Comparison of ENCODE assay signal across 8 cellular contexts in genomic region chr12:56079729-56080555, GRCh38. TPM values are rescaled to one million over a fixed set of nuclear protein-coding genes. Genes with fewer than 3 reads are reported as not detected.
A peak's percentile ranks its signal among the peaks of the same experiment; 100 is the strongest.
DNase-seq lines count a peak whose midpoint lies in the region; ATAC-seq and TF ChIP-seq lines count a peak whose summit lies in the region.

ERBB3 (plus strand) TSS chr12:56080165; CDS start chr12:56080301, 136 bp downstream.

- H3K27me3 ChIP-seq in smooth muscle cell (ENCODE audit: low read depth) = peaks cover 10% of the 10 kb centered on the region

- H3F3A ChIP-seq in smooth muscle cell (ENCODE audit: low read depth) = no peaks in the 10 kb centered on the region

- H3K9me3 Mint-ChIP-seq in activated B cell treated with CpG ODN at 0.5 μM for 24 hours = no peaks in the 10 kb centered on the region

- H3K36me3 Mint-ChIP-seq in activated B cell treated with CpG ODN at 0.5 μM for 24 hours (ENCODE audit: low read depth) = no peaks in the 10 kb centered on the region

- peak within 1 kb of the TSS; percentile 86 for H2AFZ ChIP-seq in smooth muscle cell (ENCODE audit: low read depth)

- peaks cover 22% of the 10 kb centered on the region for H3K27me3 Mint-ChIP-seq in activated B cell treated with CpG ODN at 0.5 μM for 24 hours

- H3K4me3 ChIP-seq in cardiac fibroblast (replicated peaks in 1 of 2; ENCODE audit: low read depth in 2 of 2, low read length in 2 of 2) (peak within 1 kb of the TSS; percentile 53 to 59), smooth muscle cell (peak within 1 kb of the TSS; percentile 56)

- intact Hi-C loops in activated B cell treated with CpG ODN at 0.5 μM for 24 hours (cut with micrococcal nuclease) = loop anchor here (1.0 to 2.0 kb wide), 3 partner anchors 24 to 39 kb away; partner anchors contain the start of genes PA2G4 and RPS26

- CTCF ChIA-PET in activated B cell treated with CpG ODN at 0.5 μM for 24 hours (lab: Charles Lee) = interaction anchor here (1.2 to 1.3 kb wide), 2 partner anchors 24 to 89 kb away, joined by 3 to 6 read pairs; partner anchors contain the start of gene PA2G4

- POLR2A ChIA-PET in activated B cell treated with CpG ODN at 0.5 μM for 24 hours (lab: Charles Lee) = interaction anchor here (0.7 to 1.8 kb wide), 2 partner anchors 24 to 142 kb away, joined by 3 to 9 read pairs; partner anchors contain the start of genes PA2G4 and RNF41

- H3K36me3 ChIP-seq in smooth muscle cell (ENCODE audit: low read depth) = no peaks in the 10 kb centered on the region

- peak within 1 kb of the TSS; percentile 16 for H3K9ac ChIP-seq in smooth muscle cell (ENCODE audit: low read depth)

- no peaks in the 10 kb centered on the region for H3K9me3 ChIP-seq in smooth muscle cell (replicated peaks; ENCODE audit: low read depth)

- no peaks in the 10 kb centered on the region for H3K79me2 ChIP-seq in smooth muscle cell (ENCODE audit: low read depth)

- DNase-seq in AG09319 (ENCODE audit: extremely low read depth, low read depth) = peak; percentile 40
- DNase-seq in NCI-H1694 (lab: John Stamatoyannopoulos, UW) = peak; percentile 16
- peak; percentile 52 for DNase-seq in activated B cell treated with CpG ODN at 0.5 μM for 24 hours
- peak; percentile 75 to 79 for DNase-seq in cardiac fibroblast (ENCODE audit: low read depth in 2 of 2)
- DNase-seq in islet precursor cell = peak; percentile 98
- DNase-seq in smooth muscle cell (lab: John Stamatoyannopoulos, UW; ENCODE audit: unreplicated experiment) = peak; percentile 55

- H3K27ac Mint-ChIP-seq in activated B cell treated with CpG ODN at 0.5 μM for 24 hours = no peak within 1 kb of the TSS

- under 1% methylated on average over 45 of the region's 59 CpGs for WGBS in smooth muscle cell (ENCODE audit: low lambda C conversion rate)

- peak within 1 kb of the TSS; percentile 88 for H3K4me3 Mint-ChIP-seq in activated B cell treated with CpG ODN at 0.5 μM for 24 hours

- H3K4me1 Mint-ChIP-seq in activated B cell treated with CpG ODN at 0.5 μM for 24 hours = peaks cover 10% of the 10 kb centered on the region

- H3K4me2 ChIP-seq in smooth muscle cell = peak within 1 kb of the TSS; percentile 82

- no peaks in the 10 kb centered on the region for H4K20me1 ChIP-seq in smooth muscle cell (ENCODE audit: low read depth)

- H3K27ac ChIP-seq in smooth muscle cell (ENCODE audit: low read depth) = peak within 1 kb of the TSS; percentile 26

- H3K4me1 ChIP-seq in smooth muscle cell (ENCODE audit: low read depth) = peaks cover 3% of the 10 kb centered on the region

- TF ChIP-seq CTCF in AG09319 (IDR thresholded peaks at IDR 0.05; ENCODE audit: low read depth, low read length) = no peak
- no peak for TF ChIP-seq CTCF in activated B cell treated with CpG ODN at 0.5 μM for 24 hours (IDR thresholded peaks at IDR 0.05)
- peak; percentile 14 for TF ChIP-seq CTCF in cardiac fibroblast (IDR thresholded peaks at IDR 0.05; ENCODE audit: low read depth, low read length)
- no peak for TF ChIP-seq CTCF in smooth muscle cell (IDR thresholded peaks at IDR 0.05; ENCODE audit: borderline replicate concordance, insufficient read depth, poor library complexity, severe bottlenecking)

- peak; percentile 35 for ATAC-seq in GM19438 (IDR thresholded peaks at IDR 0.05; ENCODE audit: low read depth, unreplicated experiment)
- peak; percentile 78 for ATAC-seq in activated B cell treated with CpG ODN at 0.5 μM for 24 hours (ENCODE audit: low read depth)
- no peak for ATAC-seq in HG03460 (IDR thresholded peaks at IDR 0.05; ENCODE audit: unreplicated experiment)

RNA-seq across cellular contexts. Expression of gene ERBB3, which starts in this region (rescaled TPM):
- not detected in 2 replicates for total RNA-seq in activated B cell treated with CpG ODN at 0.5 μM for 24 hours
- 7.2 and 9.2 TPM in 2 replicates for total RNA-seq in smooth muscle cell
- 1.2 and 9.8 TPM in 2 replicates for polyA plus RNA-seq in smooth muscle cell

Comparison
In these comparisons a context has a peak if more than half of its experiments do, and no peak if none do; other contexts are left out.
1. Peak in DNase-seq and ATAC-seq in activated B cell treated with CpG ODN at 0.5 μM for 24 hours; RNA of the gene not detected or under 1 TPM.
2. DNase-seq: peak in every context shown above with its lines; median percentile 98 in islet precursor cell; 77 in cardiac fibroblast; 55 in smooth muscle cell; 52 in activated B cell treated with CpG ODN at 0.5 μM for 24 hours; 40 in AG09319; 16 in NCI-H1694.